Comparison of ENCODE assay signal across 8 cellular contexts in the genomic region with DNA sequence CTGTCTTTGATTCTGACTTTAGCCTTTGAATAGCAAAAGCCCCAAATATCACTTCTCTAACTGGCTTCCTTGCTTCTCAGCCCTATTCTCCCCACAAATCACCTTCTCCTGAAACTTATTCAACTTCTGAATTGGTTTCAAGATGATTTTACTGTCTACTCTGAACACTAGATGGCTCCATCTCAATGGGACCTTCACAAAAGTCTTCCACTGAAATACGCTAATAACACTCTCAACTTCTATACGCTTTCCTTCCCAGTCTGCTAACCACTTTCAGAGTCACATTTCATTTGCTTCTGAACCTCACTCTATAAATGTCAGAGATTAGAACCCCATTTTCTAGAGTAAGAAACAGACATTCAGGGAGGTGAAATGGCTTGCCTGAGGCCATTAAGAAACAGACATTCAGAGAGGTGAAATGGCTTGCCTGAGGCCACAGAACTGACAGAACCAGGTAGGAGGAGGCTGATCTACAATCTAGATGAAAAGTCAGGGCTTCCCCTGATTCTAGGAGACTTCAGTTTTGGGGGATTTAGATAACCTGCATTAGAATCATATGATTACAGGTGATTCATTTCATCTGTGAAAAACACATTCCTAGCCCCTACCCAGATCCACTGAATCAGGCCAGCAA. TPM values are rescaled to one million over a fixed set of nuclear protein-coding genes. Genes with fewer than 3 reads are reported as not detected.
DNase-seq lines count a peak whose midpoint lies in the region; ATAC-seq, FAIRE-seq and TF ChIP-seq lines count a peak whose summit lies in the region.

No MANE protein-coding gene starts in this region.

- peaks cover 64% of the 10 kb centered on the region for H3K4me1 Mint-ChIP-seq in CD8-positive, alpha-beta T cell (ENCODE audit: low read depth)
- H3K4me1 Mint-ChIP-seq in T-helper 2 cell treated with Interferon-gamma antibody and Interleukin-4, amounts not matched to agents 5 μg/mL and 100 μg/mL, for 36 hours (ENCODE audit: low read depth): peaks cover 26% of the 10 kb centered on the region

- peak; percentile 54 for ATAC-seq in CD8-positive, alpha-beta T cell
- ATAC-seq in left cardiac atrium (peak; percentile 56 to 64), HG03095 (IDR thresholded peaks at IDR 0.05; ENCODE audit: unreplicated experiment) (no peak)

- 32 to 39% (median 32%) methylated on average over 2 of the region's 2 CpGs for WGBS in small intestine, 3 donors

- no peaks in the 10 kb centered on the region for H3K9me3 Mint-ChIP-seq in CD8-positive, alpha-beta T cell
- H3K9me3 Mint-ChIP-seq in T-helper 2 cell treated with Interferon-gamma antibody and Interleukin-4, amounts not matched to agents 5 μg/mL and 100 μg/mL, for 36 hours: no peaks in the 10 kb centered on the region

- no peak for DNase-seq in CD8-positive, alpha-beta T cell
- peak; percentile 45 for DNase-seq in HT-29 (ENCODE audit: low spot score)
- DNase-seq in adipocyte (ENCODE audit: low read depth): peak; percentile 80
- DNase-seq in left cardiac atrium: no peak
- peak; percentile 67 for DNase-seq in small intestine
- no peak for DNase-seq in T-helper 2 cell treated with Interferon-gamma antibody and Interleukin-4, amounts not matched to agents 5 μg/mL and 100 μg/mL, for 36 hours (ENCODE audit: low spot score)
- no peak for DNase-seq in H7

- CTCF ChIA-PET in CD8-positive, alpha-beta T cell (lab: Charles Lee): interaction anchor here (0.5 to 3.0 kb wide), 12 partner anchors 20 to 284 kb away, joined by 3 to 52 read pairs (median 4); partner anchors contain the start of genes MORC2 and SMTN

- POLR2A ChIA-PET in CD8-positive, alpha-beta T cell (lab: Charles Lee): no interaction called here

- intact Hi-C loops in CD8-positive, alpha-beta T cell (cut with DNase I, micrococcal nuclease): loop anchor here (1.0 to 10.0 kb wide), 4 partner anchors 137 to 547 kb away; partner anchors contain the start of gene SFI1 (in 1 of the 2)
- intact Hi-C loops in left cardiac atrium (cut with DNase I): loop anchor here (2.0 to 10.0 kb wide), 5 partner anchors 137 to 277 kb away; no protein-coding TSS in a partner anchor

- H3K36me3 Mint-ChIP-seq in CD8-positive, alpha-beta T cell: peaks cover 65% of the 10 kb centered on the region
- peaks cover 58% of the 10 kb centered on the region for H3K36me3 Mint-ChIP-seq in T-helper 2 cell treated with Interferon-gamma antibody and Interleukin-4, amounts not matched to agents 5 μg/mL and 100 μg/mL, for 36 hours (ENCODE audit: low read depth)

- H3K4me3 ChIP-seq in CD8-positive, alpha-beta T cell (ENCODE audit: low read depth, low read length): no peak overlapping the region
- H3K4me3 ChIP-seq in adipocyte (ENCODE audit: low read length) (no peak overlapping the region), small intestine (ENCODE audit: low read depth in 1 of 2, low read length in 2 of 2) (no peak overlapping the region), H7 (ENCODE audit: insufficient read depth, low read depth, low read length) (no peak overlapping the region)

- peak overlapping the region; percentile 33 for H3K9ac ChIP-seq in adipocyte (ENCODE audit: low read length)

- no peaks in the 10 kb centered on the region for H3K27me3 Mint-ChIP-seq in CD8-positive, alpha-beta T cell (ENCODE audit: low read depth)
- no peaks in the 10 kb centered on the region for H3K27me3 Mint-ChIP-seq in T-helper 2 cell treated with Interferon-gamma antibody and Interleukin-4, amounts not matched to agents 5 μg/mL and 100 μg/mL, for 36 hours (ENCODE audit: low read depth)

- no peak overlapping the region for H3K27ac Mint-ChIP-seq in CD8-positive, alpha-beta T cell
- no peak overlapping the region for H3K27ac Mint-ChIP-seq in T-helper 2 cell treated with Interferon-gamma antibody and Interleukin-4, amounts not matched to agents 5 μg/mL and 100 μg/mL, for 36 hours

- peaks cover 19% of the 10 kb centered on the region for H3K36me3 ChIP-seq in CD8-positive, alpha-beta T cell (ENCODE audit: insufficient read depth, low read length)
- H3K36me3 ChIP-seq in adipocyte (ENCODE audit: control insufficient read depth, insufficient read depth, low read length, severe bottlenecking) (peaks cover 88% of the 10 kb centered on the region), small intestine (ENCODE audit: control insufficient read depth in 2 of 2, insufficient read depth in 2 of 2, low read length in 2 of 2) (peaks cover 16% of the 10 kb centered on the region in 2 donors), H7 (replicated peaks; ENCODE audit: control insufficient read depth, insufficient read depth, low read length) (peaks cover 56% of the 10 kb centered on the region)

- peaks cover 58% of the 10 kb centered on the region for H3K4me1 ChIP-seq in CD8-positive, alpha-beta T cell (ENCODE audit: insufficient read depth, low read length)
- H3K4me1 ChIP-seq in adipocyte (ENCODE audit: control insufficient read depth, insufficient read depth, low read length): peaks cover 26% of the 10 kb centered on the region
- H3K4me1 ChIP-seq in small intestine (ENCODE audit: control insufficient read depth in 2 of 2, insufficient read depth in 1 of 2, low read depth in 1 of 2, low read length in 1 of 2): no peaks in the 10 kb centered on the region

- H3K4me3 Mint-ChIP-seq in CD8-positive, alpha-beta T cell: no peak overlapping the region
- no peak overlapping the region for H3K4me3 Mint-ChIP-seq in T-helper 2 cell treated with Interferon-gamma antibody and Interleukin-4, amounts not matched to agents 5 μg/mL and 100 μg/mL, for 36 hours

- FAIRE-seq in small intestine (lab: Jason Lieb, UNC): no peak

- H3K9me3 ChIP-seq in CD8-positive, alpha-beta T cell (ENCODE audit: low read length): no peaks in the 10 kb centered on the region
- H3K9me3 ChIP-seq in adipocyte (ENCODE audit: control insufficient read depth, low read length): no peaks in the 10 kb centered on the region
- H3K9me3 ChIP-seq in small intestine (ENCODE audit: control insufficient read depth, low read depth): no peaks in the 10 kb centered on the region

- peak; percentile 60 for TF ChIP-seq CTCF in CD8-positive, alpha-beta T cell (IDR thresholded peaks at IDR 0.05)

- H3K27ac ChIP-seq in CD8-positive, alpha-beta T cell (ENCODE audit: low read depth, low read length): no peak overlapping the region
- H3K27ac ChIP-seq in small intestine (ENCODE audit: low read depth in 1 of 2, low read length in 1 of 2): no peak overlapping the region

- H3K27me3 ChIP-seq in CD8-positive, alpha-beta T cell (ENCODE audit: insufficient read depth, low read length): no peaks in the 10 kb centered on the region
- H3K27me3 ChIP-seq in adipocyte (replicated peaks; ENCODE audit: control insufficient read depth, insufficient read depth, low read length) (no peaks in the 10 kb centered on the region), small intestine (ENCODE audit: control insufficient read depth in 2 of 2, insufficient read depth in 2 of 2, low read length in 2 of 2) (no peaks in the 10 kb centered on the region), H7 (ENCODE audit: control insufficient read depth, insufficient read depth, low read length) (no peaks in the 10 kb centered on the region)

RNA-seq across cellular contexts. Expression of gene MORC2, which starts 20.6 kb away (rescaled TPM):
- total RNA-seq in CD8-positive, alpha-beta T cell: 10 to 100 TPM; 20.1 TPM
- 22.9 and 25.2 TPM in 2 replicates for total RNA-seq in HT-29 (2014; rRNA removed; shearing (Covaris generic))
- total RNA-seq in left cardiac atrium: 10 to 100 TPM; 19.2 to 24.1 TPM
- 10 to 100 TPM; 13.6 to 28.4 (median 14.1) TPM for polyA plus RNA-seq in small intestine
- 31.4 and 34.3 TPM in 2 replicates for total RNA-seq in H7 (2014; rRNA removed; shearing (Covaris generic))

RNA-seq across cellular contexts. Expression of gene TUG1, which starts 21.1 kb away (rescaled TPM):
- 10 to 100 TPM; 74.9 to 79.0 TPM for total RNA-seq in CD8-positive, alpha-beta T cell
- total RNA-seq in HT-29 (2014; rRNA removed; shearing (Covaris generic)): 22.0 and 25.7 TPM in 2 replicates
- total RNA-seq in left cardiac atrium: 10 to 100 TPM; 37.7 to 51.3 TPM
- 10 to 100 TPM; 20.8 to 30.0 (median 27.7) TPM for polyA plus RNA-seq in small intestine
- 44.1 and 48.6 TPM in 2 replicates for total RNA-seq in H7 (2014; rRNA removed; shearing (Covaris generic))

Comparison
In these comparisons a context has a peak if more than half of its experiments do, and no peak if none do; other contexts are left out.
1. DNase-seq: peak in HT-29 (single experiment), adipocyte (single experiment) and small intestine (single experiment); none in CD8-positive, alpha-beta T cell (0 of 7), left cardiac atrium (single experiment), T-helper 2 cell treated with Interferon-gamma antibody and Interleukin-4, amounts not matched to agents 5 μg/mL and 100 μg/mL, for 36 hours (single experiment) and H7 (single experiment).